In the genomic region with DNA sequence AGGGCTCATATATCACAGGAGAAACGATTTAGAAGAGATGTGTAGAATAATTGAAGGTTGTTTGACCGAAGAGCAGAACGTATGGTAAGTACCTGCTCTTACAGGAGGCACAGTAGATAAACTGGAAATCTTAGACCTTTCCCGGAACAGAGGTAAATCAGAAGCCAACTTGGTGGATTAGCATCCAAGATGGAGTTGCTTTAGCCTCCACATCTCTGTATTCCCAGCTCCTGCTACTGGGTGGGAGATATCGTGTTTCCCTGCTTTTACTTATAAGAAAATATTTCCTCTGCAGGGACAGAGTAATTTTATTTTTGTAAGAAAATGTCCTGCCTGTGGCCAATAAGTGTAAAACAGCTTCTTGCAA, we compare ENCODE assay signal across 17 cellular contexts.
DNase-seq lines count a peak whose midpoint lies in the region; ATAC-seq, FAIRE-seq and TF ChIP-seq lines count a peak whose summit lies in the region.
"Had no signal": no experiment of that assay in that cellular context is flagged by ENCODE, and none has a peak within 500 bp of the region (broad histone marks: within the 10 kb centered on the region; RNA-seq: fewer than 3 reads in every experiment).

No MANE protein-coding gene starts in this region.

- peak overlapping the region; percentile 90 for H2BK20ac ChIP-seq in IMR-90 (ENCODE audit: low read depth, low read length)

- POLR2A ChIA-PET in IMR-90 (lab: Charles Lee; ENCODE audit: unreplicated experiment) (no interaction called here), K562 (lab: Yijun Ruan, JAX) (no interaction called here)

- H4K20me1 ChIP-seq in IMR-90 (ENCODE audit: insufficient read depth, low read length) (no peaks in the 10 kb centered on the region), K562 (replicated peaks; ENCODE audit: control insufficient read depth, insufficient read depth, low read length) (no peaks in the 10 kb centered on the region)

- H3K4me2 ChIP-seq in IMR-90 (ENCODE audit: low read depth, low read length) (no peak overlapping the region), K562 (ENCODE audit: insufficient read depth, low read length) (no peak overlapping the region)
- H3K4me2 ChIP-seq: KMS-11 had no signal

- TF ChIP-seq CTCF in IMR-90 (conservative IDR thresholded peaks at IDR 0.05; ENCODE audit: low read depth, low read length): no peak
- TF ChIP-seq CTCF in K562 (IDR thresholded peaks at IDR 0.05 in 2 of 3, conservative IDR thresholded peaks at IDR 0.05 in 1 of 3; ENCODE audit: insufficient read depth in 2 of 3, low read depth in 1 of 3, low read length in 3 of 3): no peak
- TF ChIP-seq CTCF in progenitor cell of endocrine pancreas (IDR thresholded peaks at IDR 0.05; ENCODE audit: unreplicated experiment): no peak

- H2AFZ ChIP-seq in IMR-90 (replicated peaks; ENCODE audit: low read length, poor library complexity) (no peak overlapping the region), K562 (ENCODE audit: low read depth, low read length) (peak overlapping the region; percentile 65; the same call in 1 of the 2 replicates)

- H3K36me3 Mint-ChIP-seq in progenitor cell of endocrine pancreas (ENCODE audit: insufficient read depth): no peaks in the 10 kb centered on the region
- H3K36me3 Mint-ChIP-seq: CD8-positive, alpha-beta T cell; IgD-negative memory B cell had no signal

- H3K14ac ChIP-seq in IMR-90 (replicated peaks; ENCODE audit: low read depth, low read length): peak overlapping the region; percentile 48; the same call in 1 of the 2 replicates

- in situ Hi-C loops in IMR-90 (cut with MboI; ENCODE audit: low sequenced_read_pairs): no loop called here
- in situ Hi-C loops in K562 (cut with MboI): no loop called here

- no peak overlapping the region for H3K4me3 ChIP-seq in IMR-90 (ENCODE audit: insufficient read depth, low read depth, low read length)
- H3K4me3 ChIP-seq in K562: no peak overlapping the region

- H3K4me1 Mint-ChIP-seq in stimulated activated naive CD8-positive, alpha-beta T cell treated with anti-CD3 and anti-CD28 coated beads, Interleukin-15, amount 100 ng/mL, for 72 hours: peaks cover 24% of the 10 kb centered on the region
- H3K4me1 Mint-ChIP-seq in progenitor cell of endocrine pancreas (ENCODE audit: low read depth): peaks cover 8% of the 10 kb centered on the region

- no peak overlapping the region for H4K5ac ChIP-seq in IMR-90 (ENCODE audit: low read depth, low read length)

- no peak for TF ChIP-seq POLR2A in IMR-90 (IDR thresholded peaks at IDR 0.05; ENCODE audit: low read depth, low read length)
- TF ChIP-seq POLR2A in K562 (conservative IDR thresholded peaks at IDR 0.05): no peak

- H3K79me2 ChIP-seq in K562 (ENCODE audit: control insufficient read depth, insufficient read depth, low read length): no peaks in the 10 kb centered on the region

- peak overlapping the region in 1 of 2 donors; percentile 10 for H3K4me3 Mint-ChIP-seq in stimulated activated naive CD8-positive, alpha-beta T cell treated with anti-CD3 and anti-CD28 coated beads, Interleukin-15, amount 100 ng/mL, for 72 hours
- no peak overlapping the region for H3K4me3 Mint-ChIP-seq in progenitor cell of endocrine pancreas (ENCODE audit: low read depth)
- H3K4me3 Mint-ChIP-seq: CD8-positive, alpha-beta T cell; IgD-negative memory B cell had no signal

- no peak overlapping the region for H3K23ac ChIP-seq in IMR-90 (ENCODE audit: low read depth, low read length)

- no peak for FAIRE-seq in K562 (lab: Jason Lieb, UNC)
- FAIRE-seq: A204.1, H54 had no signal

- peak overlapping the region; percentile 74 for H3K4ac ChIP-seq in IMR-90 (ENCODE audit: low read depth, low read length)

- no peaks in the 10 kb centered on the region for H3K9me3 ChIP-seq in IMR-90 (ENCODE audit: control insufficient read depth, insufficient read depth, low read length)
- no peaks in the 10 kb centered on the region for H3K9me3 ChIP-seq in K562 (replicated peaks; ENCODE audit: control insufficient read depth, insufficient read depth, low read depth, low read length)
- H3K9me3 ChIP-seq: BE2C had no signal

- no peak overlapping the region for H3K56ac ChIP-seq in IMR-90 (ENCODE audit: extremely low read depth, insufficient read depth, low read length)

- dilution Hi-C loops in IMR-90 (cut with HindIII; ENCODE audit: low sequenced_read_pairs, unreplicated experiment): no loop called here

- BruUV-seq in IMR-90 (replicated peaks; lab: Mats Ljungman, UMichigan) (no TSS peak), K562 (replicated peaks; lab: Mats Ljungman, UMichigan) (no TSS peak)

- H3K9me3 Mint-ChIP-seq in stimulated activated naive CD8-positive, alpha-beta T cell treated with anti-CD3 and anti-CD28 coated beads, Interleukin-15, amount 100 ng/mL, for 72 hours: peaks cover 0 to 12% of the 10 kb centered on the region in 2 donors
- no peaks in the 10 kb centered on the region for H3K9me3 Mint-ChIP-seq in progenitor cell of endocrine pancreas (ENCODE audit: low read depth)
- H3K9me3 Mint-ChIP-seq: CD8-positive, alpha-beta T cell; IgD-negative memory B cell had no signal

- peak overlapping the region; percentile 90; the same call in 2 of the 3 replicates for H2BK15ac ChIP-seq in IMR-90 (ENCODE audit: low read depth, low read length)

- H3K9ac ChIP-seq in IMR-90 (ENCODE audit: low read depth, low read length) (no peak overlapping the region), K562 (ENCODE audit: insufficient read depth in 1 of 2, low read depth in 2 of 2, low read length in 2 of 2) (no peak overlapping the region)
- H3K9ac ChIP-seq: KMS-11 had no signal

- H3K27me3 ChIP-seq in IMR-90 (ENCODE audit: control insufficient read depth, insufficient read depth, low read length) (no peaks in the 10 kb centered on the region), K562 (ENCODE audit: control insufficient read depth in 2 of 2, insufficient read depth in 2 of 2, low read length in 2 of 2) (no peaks in the 10 kb centered on the region)
- H3K27me3 ChIP-seq: BE2C had no signal

- H2BK120ac ChIP-seq in IMR-90 (ENCODE audit: low read depth, low read length): peak overlapping the region; percentile 95

- H3K18ac ChIP-seq in IMR-90 (ENCODE audit: low read depth, low read length): no peak overlapping the region; the same call in 1 of the 2 replicates

- peak overlapping the region; percentile 63 for H4K91ac ChIP-seq in IMR-90 (ENCODE audit: insufficient read depth, low read depth, low read length)

- H2AK9ac ChIP-seq in IMR-90 (replicated peaks; ENCODE audit: low read depth, low read length, poor library complexity): no peak overlapping the region

- peak overlapping the region; percentile 95 to 96 for H3K27ac Mint-ChIP-seq in stimulated activated naive CD8-positive, alpha-beta T cell treated with anti-CD3 and anti-CD28 coated beads, Interleukin-15, amount 100 ng/mL, for 72 hours
- H3K27ac Mint-ChIP-seq in progenitor cell of endocrine pancreas: peak overlapping the region; percentile 50
- H3K27ac Mint-ChIP-seq: CD8-positive, alpha-beta T cell; IgD-negative memory B cell had no signal

- no peak for ATAC-seq in stimulated activated naive CD8-positive, alpha-beta T cell treated with anti-CD3 and anti-CD28 coated beads, Interleukin-15, amount 100 ng/mL, for 72 hours
- ATAC-seq in stimulated activated naive CD8-positive, alpha-beta T cell treated with anti-CD3 and anti-CD28 coated beads, Interleukin-15, Interleukin-2, amounts not matched to agents 100 U/mL and 50 U/mL, for 24 hours: no peak
- ATAC-seq in IMR-90 (ENCODE audit: low read depth) (no peak), K562 (no peak), GM21528 (IDR thresholded peaks at IDR 0.05; ENCODE audit: low FRiP score, unreplicated experiment) (no peak)
- ATAC-seq: CD8-positive, alpha-beta T cell; HCT116 had no signal

- no CpG with 5 or more reads among the region's 5 CpGs for WGBS in IMR-90 (ENCODE audit: extremely low coverage in 2 of 2, insufficient read length in 1 of 2), 2 experiments
- WGBS in K562 (ENCODE audit: insufficient coverage, low coverage, missing lambda C conversion rate): 13% methylated on average over 5 of the region's 5 CpGs

- H3K27ac ChIP-seq in IMR-90 (ENCODE audit: insufficient read depth, low read length): no peak overlapping the region
- H3K27ac ChIP-seq in K562 (ENCODE audit: extremely low read depth, low read depth, low read length): no peak overlapping the region
- H3K27ac ChIP-seq: C4-2B, KMS-11 had no signal

- no peak for TF ChIP-seq RAD21 in IMR-90 (IDR thresholded peaks at IDR 0.05; ENCODE audit: low read length)
- TF ChIP-seq RAD21 in K562 (CRISPR knock-in tag; conservative IDR thresholded peaks at IDR 0.05 in 1 of 2, IDR thresholded peaks at IDR 0.05 in 1 of 2): no peak

- H3K9me1 ChIP-seq in IMR-90 (ENCODE audit: insufficient read depth, low read length) (peaks cover 3% of the 10 kb centered on the region; the same call in 1 of the 2 replicates), K562 (ENCODE audit: control insufficient read depth, insufficient read depth, low read length) (no peaks in the 10 kb centered on the region)

- no peaks in the 10 kb centered on the region for H3K36me3 ChIP-seq in IMR-90 (ENCODE audit: control insufficient read depth, insufficient read depth, low read length)
- H3K36me3 ChIP-seq in K562 (ENCODE audit: control insufficient read depth, insufficient read depth, low read length): no peaks in the 10 kb centered on the region
- H3K36me3 ChIP-seq: BE2C had no signal

- H2BK5ac ChIP-seq in IMR-90 (ENCODE audit: low read depth, low read length, poor library complexity, severe bottlenecking): no peak overlapping the region

- H3K79me1 ChIP-seq in IMR-90 (ENCODE audit: low read depth in 1 of 2, low read length in 2 of 2): no peaks in the 10 kb centered on the region

- DNase-seq in stimulated activated naive CD8-positive, alpha-beta T cell treated with anti-CD3 and anti-CD28 coated beads, Interleukin-15, amount 100 ng/mL, for 72 hours: no peak
- no peak for DNase-seq in stimulated activated naive CD8-positive, alpha-beta T cell treated with anti-CD3 and anti-CD28 coated beads, Interleukin-15, Interleukin-2, amounts not matched to agents 100 U/mL and 50 U/mL, for 24 hours
- DNase-seq in IMR-90 (no peak), K562 (ENCODE audit: extremely low read depth in 1 of 4, low spot score in 3 of 4) (no peak), progenitor cell of endocrine pancreas (ENCODE audit: low spot score, unreplicated experiment) (no peak), H4 (ENCODE audit: low spot score) (no peak)
- DNase-seq in stimulated activated CD4-positive, alpha-beta T cell treated with anti-CD3 and anti-CD28 coated beads, Interleukin-2, amount 100 ng/mL, for 24 hours: no peak
- DNase-seq: BE2C; CD8-positive, alpha-beta T cell; COR-L47 had no signal

- intact Hi-C loops in IMR-90 (cut with micrococcal nuclease): loop anchor here (5.0 to 10.0 kb wide), 2 partner anchors 76 to 137 kb away; no protein-coding TSS in a partner anchor
- intact Hi-C loops in K562 (cut with micrococcal nuclease): no loop called here

- no peak for TF ChIP-seq EP300 in K562 (IDR thresholded peaks at IDR 0.05; ENCODE audit: low read length)

- peak overlapping the region; percentile 67 to 80; a peak in 3 of 4 replicates for H4K8ac ChIP-seq in IMR-90 (ENCODE audit: low read depth in 2 of 2, low read length in 2 of 2)

- peak overlapping the region; percentile 47; the same call in 1 of the 2 replicates for H2AK5ac ChIP-seq in IMR-90 (ENCODE audit: low read depth, low read length)

- H3K4me1 ChIP-seq in IMR-90 (ENCODE audit: control insufficient read depth, insufficient read depth, low read length): peaks cover 9% of the 10 kb centered on the region
- H3K4me1 ChIP-seq in K562 (replicated peaks in 1 of 2; ENCODE audit: control insufficient read depth in 2 of 2, insufficient read depth in 2 of 2, low read length in 2 of 2): no peaks in the 10 kb centered on the region
- H3K4me1 ChIP-seq: BE2C had no signal

- CTCF ChIA-PET in IMR-90 (lab: Yijun Ruan, JAX): interaction anchor here (0.7 kb wide), 1 partner anchor 76 kb away, joined by 3 read pairs; no protein-coding TSS in a partner anchor
- CTCF ChIA-PET in K562 (lab: Yijun Ruan, JAX; ENCODE audit: low intra/inter-chr PET ratio): no interaction called here

- H3K27me3 Mint-ChIP-seq in stimulated activated naive CD8-positive, alpha-beta T cell treated with anti-CD3 and anti-CD28 coated beads, Interleukin-15, amount 100 ng/mL, for 72 hours: no peaks in the 10 kb centered on the region
- H3K27me3 Mint-ChIP-seq in progenitor cell of endocrine pancreas: no peaks in the 10 kb centered on the region
- H3K27me3 Mint-ChIP-seq: IgD-negative memory B cell had no signal
